ENCODE assay signal across 8 cellular contexts in genomic region chr3:196632033-196632751, GRCh38. TPM values are rescaled to one million over a fixed set of nuclear protein-coding genes. Genes with fewer than 3 reads are reported as not detected.
DNase-seq lines count a peak whose midpoint lies in the region; ATAC-seq and TF ChIP-seq lines count a peak whose summit lies in the region.

No MANE protein-coding gene starts in this region.

- TF ChIP-seq CTCF in GM12873 (IDR thresholded peaks at IDR 0.05; ENCODE audit: insufficient read depth, low read depth, low read length, missing control alignments), result peak; percentile 38
- no peak for TF ChIP-seq CTCF in SU-DHL-6 (IDR thresholded peaks at IDR 0.05; ENCODE audit: insufficient read depth, low read length, poor library complexity, severe bottlenecking)
- TF ChIP-seq CTCF in heart right ventricle (IDR thresholded peaks at IDR 0.05), result peak in 7 of 9 donors; percentile 31 to 64 (median 51)
- TF ChIP-seq CTCF in upper lobe of left lung (IDR thresholded peaks at IDR 0.05), result peak in 4 of 6 experiments; percentile 19 to 33 (median 26)

- H3K4me1 Mint-ChIP-seq in activated naive CD8-positive, alpha-beta T cell treated with anti-CD3 and anti-CD28 coated beads, Interleukin-2, amount 50 U/mL, for 24 hours, result peaks cover 63% of the 10 kb centered on the region

- DNase-seq in NCI-H1417 treated with DMSO at 0.1 percent for 48 hours (lab: John Stamatoyannopoulos, UW) (peak; percentile 90), heart right ventricle (peak; percentile 86 to 87), posterior cingulate gyrus (peak; percentile 67 to 96 (median 81)), upper lobe of left lung (peak; percentile 91 to 96)
- DNase-seq in activated naive CD8-positive, alpha-beta T cell treated with anti-CD3 and anti-CD28 coated beads, Interleukin-2, amount 50 U/mL, for 24 hours, result peak; percentile 90

- H3K9me2 ChIP-seq in SU-DHL-6 (replicated peaks; ENCODE audit: insufficient read depth, low read length), result no peaks in the 10 kb centered on the region

- peaks cover 8% of the 10 kb centered on the region for H3F3A ChIP-seq in SU-DHL-6 (ENCODE audit: insufficient read depth)

- H3K27ac ChIP-seq in SU-DHL-6 (ENCODE audit: low read depth, low read length) (peak overlapping the region; percentile 73), heart right ventricle (peak overlapping the region; percentile 62 to 97 (median 91)), upper lobe of left lung (peak overlapping the region; percentile 87 to 97 (median 94))

- H3K4me1 ChIP-seq in heart right ventricle (peaks cover 0 to 58% (median 17%) of the 10 kb centered on the region in 9 donors), upper lobe of left lung (peaks cover 12 to 36% (median 28%) of the 10 kb centered on the region in 4 donors)

- H3K79me2 ChIP-seq in SU-DHL-6 (ENCODE audit: insufficient read depth, low read length), result no peaks in the 10 kb centered on the region

- H3K9me3 ChIP-seq in SU-DHL-6 (ENCODE audit: insufficient read depth, low read length), result no peaks in the 10 kb centered on the region
- no peaks in the 10 kb centered on the region for H3K9me3 ChIP-seq in heart right ventricle
- H3K9me3 ChIP-seq in upper lobe of left lung, result no peaks in the 10 kb centered on the region

- H3K27me3 Mint-ChIP-seq in activated naive CD8-positive, alpha-beta T cell treated with anti-CD3 and anti-CD28 coated beads, Interleukin-2, amount 50 U/mL, for 24 hours, result no peaks in the 10 kb centered on the region

- H3K36me3 ChIP-seq in SU-DHL-6 (ENCODE audit: low read length) (no peaks in the 10 kb centered on the region), heart right ventricle (no peaks in the 10 kb centered on the region), upper lobe of left lung (no peaks in the 10 kb centered on the region)

- no peak for TF ChIP-seq EP300 in upper lobe of left lung (IDR thresholded peaks at IDR 0.05)

- peak overlapping the region; percentile 95 for H3K27ac Mint-ChIP-seq in activated naive CD8-positive, alpha-beta T cell treated with anti-CD3 and anti-CD28 coated beads, Interleukin-2, amount 50 U/mL, for 24 hours

- intact Hi-C loops in heart right ventricle (cut with DNase I) (loop anchor here in 1 of 10 donors (1.0 kb wide), 1 partner anchor 20 kb away; no protein-coding TSS in a partner anchor), posterior cingulate gyrus (cut with DNase I) (loop anchor here (2.0 kb wide), 1 partner anchor 23 kb away; no protein-coding TSS in a partner anchor)

- peak in 3 of 4 donors; percentile 56 to 76 (median 59) for TF ChIP-seq POLR2A in upper lobe of left lung (IDR thresholded peaks at IDR 0.05)

- H3K9ac ChIP-seq in SU-DHL-6 (ENCODE audit: low read length), result peak overlapping the region; percentile 71

- peak overlapping the region; percentile 71 for H3K4me3 ChIP-seq in SU-DHL-6 (ENCODE audit: insufficient read depth, low read length, poor library complexity, severe bottlenecking)
- H3K4me3 ChIP-seq in heart right ventricle, result peak overlapping the region; percentile 30 to 78 (median 66)
- H3K4me3 ChIP-seq in upper lobe of left lung, result peak overlapping the region; percentile 55 to 72 (median 63)

- WGBS in heart right ventricle, 2 donors, result 1 to 2% methylated on average over 44 of the region's 44 CpGs
- WGBS in upper lobe of left lung, 2 donors, result 1 to 4% methylated on average over 18 to 36 of the region's 44 CpGs

- no peaks in the 10 kb centered on the region for H3K36me3 Mint-ChIP-seq in activated naive CD8-positive, alpha-beta T cell treated with anti-CD3 and anti-CD28 coated beads, Interleukin-2, amount 50 U/mL, for 24 hours (ENCODE audit: low read depth)

- H3K27me3 ChIP-seq in SU-DHL-6 (ENCODE audit: low read length) (no peaks in the 10 kb centered on the region), heart right ventricle (peaks cover 0 to 8% (median 0%) of the 10 kb centered on the region in 7 donors), upper lobe of left lung (no peaks in the 10 kb centered on the region)

- ATAC-seq in HG02763 (IDR thresholded peaks at IDR 0.05; ENCODE audit: unreplicated experiment) (peak; percentile 76), heart right ventricle (peak; percentile 91 to 97 (median 94)), upper lobe of left lung (ENCODE audit: low FRiP score in 2 of 2) (peak; percentile 95 to 96)
- ATAC-seq in activated naive CD8-positive, alpha-beta T cell treated with anti-CD3 and anti-CD28 coated beads, Interleukin-2, amount 50 U/mL, for 24 hours, result peak; percentile 80

- H3K4me3 Mint-ChIP-seq in activated naive CD8-positive, alpha-beta T cell treated with anti-CD3 and anti-CD28 coated beads, Interleukin-2, amount 50 U/mL, for 24 hours, result peak overlapping the region; percentile 84

- peak overlapping the region; percentile 97 for H2AFZ ChIP-seq in SU-DHL-6 (ENCODE audit: low read depth, low read length, severe bottlenecking)

- no peaks in the 10 kb centered on the region for H3K9me3 Mint-ChIP-seq in activated naive CD8-positive, alpha-beta T cell treated with anti-CD3 and anti-CD28 coated beads, Interleukin-2, amount 50 U/mL, for 24 hours

- H4K20me1 ChIP-seq in SU-DHL-6 (ENCODE audit: low read depth, low read length), result no peaks in the 10 kb centered on the region

- H3K4me2 ChIP-seq in SU-DHL-6 (ENCODE audit: low read depth, low read length, poor library complexity, severe bottlenecking), result peak overlapping the region; percentile 100

RNA-seq across cellular contexts. Expression of gene NRROS, which starts 7.3 kb away (rescaled TPM):
- 10 to 100 TPM in 1 of 10 donors, 1 to 10 TPM in 9; 1.1 to 11.7 (median 3.0) TPM for total RNA-seq in heart right ventricle
- 1 to 10 TPM; 2.5 to 2.7 TPM for polyA plus RNA-seq in heart right ventricle
- total RNA-seq in upper lobe of left lung, result 10 to 100 TPM in 5 of 6 donors, 1 to 10 TPM in 1; 6.5 to 23.2 (median 16.4) TPM

Comparison
In these comparisons a context has a peak if more than half of its experiments do, and no peak if none do; other contexts are left out.
1. Peak in every context shown above with its lines: DNase-seq, ATAC-seq, H3K4me3 ChIP-seq and H3K27ac ChIP-seq.